ENCODE assay signal across 7 cellular contexts in genomic region chr15:76718863-76719262, GRCh38.
"Had no signal": no experiment of that assay in that cellular context is flagged by ENCODE, and none has a peak within 500 bp of the region (broad histone marks: within the 10 kb centered on the region; RNA-seq: fewer than 3 reads in every experiment).

No MANE protein-coding gene starts in this region.

- H3K4me3 ChIP-seq: GM12878 had no signal

- FAIRE-seq: GM12891, GM12892, GM18507, GM19239 had no signal

- ATAC-seq: GM12878 had no signal

- DNase-seq: GDM1, GF-D8 had no signal
